ENCODE assay signal across 3 cellular contexts in genomic region chr18:77442393-77442792, GRCh38.
"Had no signal": no experiment of that assay in that cellular context is flagged by ENCODE, and none has a peak within 500 bp of the region (broad histone marks: within the 10 kb centered on the region; RNA-seq: fewer than 3 reads in every experiment).

No MANE protein-coding gene starts in this region.

- DNase-seq: GDM1, GF-D8 had no signal

- H3K4me3 ChIP-seq: GM12878 had no signal

- ATAC-seq: GM12878 had no signal
